ENCODE assay signal across 8 cellular contexts in the genomic region with DNA sequence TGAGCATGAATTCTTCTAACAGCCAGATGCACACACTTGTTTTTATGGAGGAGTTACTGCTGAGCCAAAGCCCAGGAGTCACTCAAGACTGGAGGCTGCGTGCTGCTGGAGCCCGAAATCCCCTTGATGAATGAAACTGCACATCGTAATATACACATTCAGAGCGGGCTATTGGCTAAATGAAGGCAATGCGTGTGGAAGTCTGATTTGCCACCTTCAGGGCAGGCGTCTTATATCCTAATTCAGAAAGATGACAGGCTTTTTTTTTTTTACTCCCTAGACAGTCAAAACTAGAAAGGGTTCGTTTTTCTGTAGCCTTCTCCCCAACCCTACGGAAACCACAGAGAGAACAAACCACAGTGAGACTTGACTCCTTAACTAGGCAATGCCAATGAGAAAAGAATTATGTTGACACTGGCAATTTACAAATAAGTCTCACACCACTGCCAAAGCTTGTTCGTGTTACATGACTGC.
DNase-seq lines count a peak whose midpoint lies in the region; ATAC-seq and TF ChIP-seq lines count a peak whose summit lies in the region.

No MANE protein-coding gene starts in this region.

- H3K9me3 ChIP-seq in hepatocyte (ENCODE audit: low read depth), result no peaks in the 10 kb centered on the region

- H3K4me1 ChIP-seq in hepatocyte (ENCODE audit: insufficient read depth), result no peaks in the 10 kb centered on the region

- peak; percentile 82 for TF ChIP-seq POLR2A in NB4 (IDR thresholded peaks at IDR 0.05; ENCODE audit: extremely low read depth, insufficient read length)

- H3K4me3 ChIP-seq in NB4 (ENCODE audit: low read depth, low read length) (peak overlapping the region; percentile 77), hepatocyte (no peak overlapping the region)

- ATAC-seq in GM18498 (IDR thresholded peaks at IDR 0.05; ENCODE audit: unreplicated experiment), result peak; percentile 73
- ATAC-seq in HG02588 (IDR thresholded peaks at IDR 0.05; ENCODE audit: unreplicated experiment), result peak; percentile 76

- no peaks in the 10 kb centered on the region for H3K79me2 ChIP-seq in hepatocyte

- H4K20me1 ChIP-seq in hepatocyte (ENCODE audit: insufficient read depth, poor library complexity, severe bottlenecking), result no peaks in the 10 kb centered on the region

- H3K27me3 ChIP-seq in hepatocyte, result no peaks in the 10 kb centered on the region

- TF ChIP-seq CTCF in NB4 (IDR thresholded peaks at IDR 0.05; ENCODE audit: low read depth, low read length), result no peak
- TF ChIP-seq CTCF in hepatocyte (IDR thresholded peaks at IDR 0.05; ENCODE audit: poor library complexity), result no peak

- H3K4me2 ChIP-seq in hepatocyte, result no peak overlapping the region

- DNase-seq in NB4 (ENCODE audit: low read depth) (peak; percentile 96), activated T-cell treated with anti-CD3 and anti-CD28 coated beads for 24 hours (ENCODE audit: low read depth) (peak; percentile 71), hepatocyte (ENCODE audit: low spot score) (no peak), AML-193 (lab: John Stamatoyannopoulos, UW) (no peak), NCI-H2029 treated with DMSO at 0.1 percent for 48 hours (lab: John Stamatoyannopoulos, UW) (no peak)
- peak; percentile 29 to 83 (median 72) for DNase-seq in stimulated activated naive CD4-positive, alpha-beta T cell (lab: John Stamatoyannopoulos, UW)

- no peaks in the 10 kb centered on the region for H3K36me3 ChIP-seq in hepatocyte (replicated peaks; ENCODE audit: insufficient read depth, low read depth)

- H3K27ac ChIP-seq in hepatocyte, result peak overlapping the region; percentile 41

- no peak overlapping the region for H2AFZ ChIP-seq in hepatocyte

- no peaks in the 10 kb centered on the region for H3K9me2 ChIP-seq in hepatocyte (replicated peaks; ENCODE audit: insufficient read depth)

- WGBS in hepatocyte (ENCODE audit: low lambda C conversion rate, missing lambda C conversion rate), result 89% methylated on average over 9 of the region's 9 CpGs

Comparison
In these comparisons a context has a peak if more than half of its experiments do, and no peak if none do; other contexts are left out.
1. DNase-seq: peak in NB4 (single experiment), activated T-cell treated with anti-CD3 and anti-CD28 coated beads for 24 hours (single experiment) and stimulated activated naive CD4-positive, alpha-beta T cell (6 of 6); none in hepatocyte (single experiment), AML-193 (0 of 2) and NCI-H2029 treated with DMSO at 0.1 percent for 48 hours (single experiment).